ENCODE assay signal across 1 cellular context in the genomic region with DNA sequence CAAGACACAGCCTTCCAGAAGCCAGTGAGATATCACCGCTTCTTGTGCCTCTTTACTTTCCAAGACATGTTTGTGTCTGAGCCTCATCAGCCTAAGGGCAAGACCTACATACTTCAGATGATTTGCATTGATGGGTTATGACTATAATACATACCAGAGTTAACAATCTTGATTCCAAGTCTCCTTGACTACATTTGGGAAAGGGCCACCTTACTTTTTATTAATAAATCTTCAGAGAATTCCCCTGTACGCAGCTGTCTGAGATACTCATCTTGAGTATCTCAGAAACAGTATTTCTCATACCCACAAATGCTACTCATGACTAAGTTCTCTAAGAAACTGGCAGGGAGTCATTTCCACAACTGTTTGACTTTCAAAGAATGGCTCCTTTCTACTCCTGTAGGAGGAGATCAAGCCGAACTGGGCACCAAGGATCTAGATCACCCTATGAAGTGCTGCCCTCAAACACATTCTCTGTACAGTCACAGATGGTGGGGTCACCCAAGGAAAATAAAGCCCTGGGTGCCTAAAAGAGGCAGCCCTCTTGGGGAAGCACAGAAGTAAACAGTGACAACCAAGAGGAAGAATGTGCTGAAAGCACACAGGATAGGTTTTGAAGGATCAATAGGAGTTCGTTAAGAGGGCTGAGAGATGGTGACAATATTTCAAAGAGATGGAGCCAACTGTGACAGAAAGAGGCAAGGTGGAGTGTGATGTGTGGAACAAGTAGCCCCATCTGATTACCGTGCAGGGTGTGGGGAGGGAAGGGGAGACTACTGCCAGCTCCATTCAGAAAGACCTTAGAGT.
TF ChIP-seq lines count a peak whose summit lies in the region.

No MANE protein-coding gene starts in this region.

TF ChIP-seq in HCT116, 20 proteins besides CTCF, POLR2A, EP300 and RAD21 (continued from another document):
- TF ChIP-seq FOSL1 (IDR thresholded peaks at IDR 0.05; ENCODE audit: low read depth) = peak; percentile 7; the same call in 1 of the 2 replicates
